10 cellular contexts compared by ENCODE assay signal in genomic region chr3:127674793-127675189, GRCh38. TPM values are rescaled to one million over a fixed set of nuclear protein-coding genes. Genes with fewer than 3 reads are reported as not detected.
DNase-seq lines count a peak whose midpoint lies in the region; ATAC-seq and TF ChIP-seq lines count a peak whose summit lies in the region.
"Had no signal": no experiment of that assay in that cellular context is flagged by ENCODE, and none has a peak within 500 bp of the region (broad histone marks: within the 10 kb centered on the region; RNA-seq: fewer than 3 reads in every experiment).

No MANE protein-coding gene starts in this region.

- H3K4me3 ChIP-seq in CD4-positive, alpha-beta memory T cell (ENCODE audit: low read length in 2 of 2): no peak overlapping the region
- H3K4me3 ChIP-seq in DND-41 (ENCODE audit: low read depth in 1 of 2, low read length in 2 of 2) (no peak overlapping the region), neuronal stem cell (ENCODE audit: low read length in 2 of 2) (no peak overlapping the region)

- DNase-seq in CD4-positive, alpha-beta memory T cell: no peak
- DNase-seq in DND-41: no peak
- peak; percentile 68 for DNase-seq in chondrocyte (ENCODE audit: low spot score)
- no peak for DNase-seq in neuronal stem cell (ENCODE audit: low spot score)
- DNase-seq in stimulated activated CD4-positive, alpha-beta T cell treated with anti-CD3 and anti-CD28 coated beads, Interleukin-2, amount 100 ng/mL, for 24 hours: no peak
- DNase-seq: brain microvascular endothelial cell, lower lobe of right lung had no signal

- H3K4me3 Mint-ChIP-seq in CD4-positive, alpha-beta memory T cell: peak overlapping the region; percentile 60 to 92 (median 77)
- H3K4me3 Mint-ChIP-seq in chondrocyte (ENCODE audit: unreplicated experiment): no peak overlapping the region

- H4K91ac ChIP-seq in neuronal stem cell (ENCODE audit: low read depth, low read length, poor library complexity): no peak overlapping the region

- H3K9ac ChIP-seq in DND-41 (ENCODE audit: low read depth, low read length): no peak overlapping the region
- peak overlapping the region; percentile 50 for H3K9ac ChIP-seq in neuronal stem cell (ENCODE audit: low read depth, low read length, poor library complexity)

- H2BK12ac ChIP-seq in neuronal stem cell (ENCODE audit: low read length): no peak overlapping the region

- H3K4me2 ChIP-seq in DND-41 (ENCODE audit: insufficient read depth, low read length): peak overlapping the region; percentile 92; the same call in 1 of the 2 replicates
- H3K4me2 ChIP-seq in neuronal stem cell (ENCODE audit: insufficient read depth, low read length, poor library complexity, severe bottlenecking): no peak overlapping the region

- H3K79me2 ChIP-seq in DND-41 (ENCODE audit: insufficient read depth, low read length): peaks cover 17% of the 10 kb centered on the region

- H3K9me3 Mint-ChIP-seq in CD4-positive, alpha-beta memory T cell: no peaks in the 10 kb centered on the region
- no peaks in the 10 kb centered on the region for H3K9me3 Mint-ChIP-seq in chondrocyte (ENCODE audit: low read depth)

- ATAC-seq in DND-41 (ENCODE audit: insufficient read depth, low read depth) (no peak), HG03432 (IDR thresholded peaks at IDR 0.05; ENCODE audit: unreplicated experiment) (no peak), HG02798 (IDR thresholded peaks at IDR 0.05; ENCODE audit: poor library complexity, unreplicated experiment) (no peak)
- ATAC-seq: lower lobe of right lung had no signal

- peak overlapping the region in 6 of 7 donors; percentile 38 to 90 (median 84) for H3K27ac Mint-ChIP-seq in CD4-positive, alpha-beta memory T cell
- no peak overlapping the region for H3K27ac Mint-ChIP-seq in chondrocyte (ENCODE audit: unreplicated experiment)

- CTCF ChIA-PET in CD4-positive, alpha-beta memory T cell (lab: Charles Lee; ENCODE audit: partially characterized antibody): interaction anchor here (1.0 kb wide), 1 partner anchor 9 kb away, joined by 3 read pairs; no protein-coding TSS in a partner anchor

- H3K4me1 ChIP-seq in CD4-positive, alpha-beta memory T cell (ENCODE audit: insufficient read depth, low read length): peaks cover 31% of the 10 kb centered on the region
- H3K4me1 ChIP-seq in DND-41 (ENCODE audit: insufficient read depth, low read length) (peaks cover 24% of the 10 kb centered on the region), neuronal stem cell (ENCODE audit: control insufficient read depth in 2 of 2, insufficient read depth in 1 of 2, low read depth in 1 of 2, low read length in 2 of 2) (peaks cover 4 to 7% of the 10 kb centered on the region in 2 donors)

- peaks cover 20 to 41% (median 29%) of the 10 kb centered on the region in 4 donors for H3K4me1 Mint-ChIP-seq in CD4-positive, alpha-beta memory T cell
- peaks cover 20% of the 10 kb centered on the region for H3K4me1 Mint-ChIP-seq in chondrocyte (ENCODE audit: low read depth)

- WGBS in neuronal stem cell (ENCODE audit: extremely low coverage in 2 of 2, insufficient read length in 2 of 2, insufficient replicate concordance in 1 of 2), 2 donors: no CpG with 5 or more reads among the region's 8 CpGs

- no peak overlapping the region for H3K23ac ChIP-seq in neuronal stem cell (ENCODE audit: low read depth, low read length, poor library complexity)

- H3K27me3 ChIP-seq in CD4-positive, alpha-beta memory T cell (ENCODE audit: insufficient read depth, low read length): no peaks in the 10 kb centered on the region
- no peaks in the 10 kb centered on the region for H3K27me3 ChIP-seq in DND-41 (ENCODE audit: insufficient read depth, low read length, poor library complexity)
- peaks cover 0 to 6% (median 5%) of the 10 kb centered on the region in 3 experiments for H3K27me3 ChIP-seq in neuronal stem cell (ENCODE audit: control insufficient read depth in 3 of 3, insufficient read depth in 3 of 3, low read depth in 1 of 3, low read length in 3 of 3)
- H3K27me3 ChIP-seq: brain microvascular endothelial cell had no signal

- H3K4ac ChIP-seq in neuronal stem cell (ENCODE audit: low read length): no peak overlapping the region

- peaks cover 6 to 32% of the 10 kb centered on the region in 2 donors for H3K36me3 Mint-ChIP-seq in CD4-positive, alpha-beta memory T cell
- peaks cover 5% of the 10 kb centered on the region for H3K36me3 Mint-ChIP-seq in chondrocyte (ENCODE audit: low read depth)

- peaks cover 10% of the 10 kb centered on the region for H3K36me3 ChIP-seq in CD4-positive, alpha-beta memory T cell (ENCODE audit: insufficient read depth, low read length)
- H3K36me3 ChIP-seq in DND-41 (ENCODE audit: insufficient read depth, low read length): peaks cover 28% of the 10 kb centered on the region; the same call in 1 of the 2 replicates
- H3K36me3 ChIP-seq in neuronal stem cell (replicated peaks in 1 of 2; ENCODE audit: control insufficient read depth in 2 of 2, insufficient read depth in 2 of 2, low read length in 2 of 2): peaks cover 0 to 2% of the 10 kb centered on the region in 2 donors
- H3K36me3 ChIP-seq: brain microvascular endothelial cell had no signal

- POLR2A ChIA-PET in CD4-positive, alpha-beta memory T cell (lab: Charles Lee; ENCODE audit: partially characterized antibody): no interaction called here

- H3K27me3 Mint-ChIP-seq in CD4-positive, alpha-beta memory T cell: no peaks in the 10 kb centered on the region
- no peaks in the 10 kb centered on the region for H3K27me3 Mint-ChIP-seq in chondrocyte (ENCODE audit: low read depth)

- H3K27ac ChIP-seq in CD4-positive, alpha-beta memory T cell (ENCODE audit: low read depth, low read length): no peak overlapping the region
- H3K27ac ChIP-seq in DND-41 (ENCODE audit: low read length) (no peak overlapping the region), neuronal stem cell (replicated peaks; ENCODE audit: low read length) (no peak overlapping the region)
- H3K27ac ChIP-seq: brain microvascular endothelial cell, thoracic aorta had no signal

- peak overlapping the region; percentile 27 for H3K18ac ChIP-seq in neuronal stem cell (ENCODE audit: low read length)

- peaks cover 2% of the 10 kb centered on the region for H3K79me1 ChIP-seq in neuronal stem cell (ENCODE audit: low read depth, low read length)

- H4K8ac ChIP-seq in neuronal stem cell (ENCODE audit: low read depth, low read length): no peak overlapping the region

- TF ChIP-seq CTCF in DND-41 (IDR thresholded peaks at IDR 0.05; ENCODE audit: borderline replicate concordance, extremely low read depth, low read length, poor library complexity, severe bottlenecking) (no peak), chondrocyte (IDR thresholded peaks at IDR 0.05) (no peak)

- H2BK5ac ChIP-seq in neuronal stem cell (ENCODE audit: low read length): no peak overlapping the region

- H2AFZ ChIP-seq in DND-41 (ENCODE audit: low read depth, low read length) (no peak overlapping the region), neuronal stem cell (ENCODE audit: low read length) (no peak overlapping the region)

- no peaks in the 10 kb centered on the region for H3K9me3 ChIP-seq in CD4-positive, alpha-beta memory T cell (ENCODE audit: control insufficient read depth in 1 of 2, low read length in 2 of 2)
- no peaks in the 10 kb centered on the region for H3K9me3 ChIP-seq in DND-41 (ENCODE audit: insufficient read depth, low read length, severe bottlenecking)
- no peaks in the 10 kb centered on the region for H3K9me3 ChIP-seq in neuronal stem cell (replicated peaks in 1 of 2; ENCODE audit: control insufficient read depth in 2 of 2, insufficient read depth in 1 of 2, low read depth in 1 of 2, low read length in 2 of 2)
- H3K9me3 ChIP-seq: lower lobe of right lung, thoracic aorta had no signal

- no peak overlapping the region for H3K14ac ChIP-seq in neuronal stem cell (ENCODE audit: low read length)

- H2BK120ac ChIP-seq in neuronal stem cell (ENCODE audit: low read depth, low read length): no peak overlapping the region

- intact Hi-C loops in CD4-positive, alpha-beta memory T cell (cut with micrococcal nuclease): loop anchor here (5.0 to 10.0 kb wide), 3 partner anchors 970 to 1760 kb away; partner anchors contain the start of genes CHCHD6 and ZXDC

- H4K20me1 ChIP-seq in DND-41 (ENCODE audit: insufficient read depth, low read length): peaks cover 3% of the 10 kb centered on the region

- H2BK15ac ChIP-seq in neuronal stem cell (ENCODE audit: low read length): no peak overlapping the region

- no peak overlapping the region for H2AK5ac ChIP-seq in neuronal stem cell (ENCODE audit: low read depth, low read length)

RNA-seq across cellular contexts. Expression of gene ABTB1, which starts 2.0 kb away (rescaled TPM):
- 100 to 1,000 TPM; 167 to 169 TPM for total RNA-seq in CD4-positive, alpha-beta memory T cell
- 10 to 100 TPM; 66.9 to 72.9 TPM for polyA plus RNA-seq in CD4-positive, alpha-beta memory T cell
- total RNA-seq in chondrocyte: 18.1 to 27.2 TPM (median 26.7 TPM) in 3 replicates
- polyA plus RNA-seq in neuronal stem cell (2013, experiment 1 of 2): 5.8 TPM
- polyA plus RNA-seq in neuronal stem cell (2013, experiment 2 of 2): 6.1 TPM

RNA-seq across cellular contexts. Expression of gene PODXL2, which starts 45.8 kb away (rescaled TPM):
- total RNA-seq in CD4-positive, alpha-beta memory T cell: 1 to 10 TPM; 3.3 to 4.2 TPM
- 1 to 10 TPM; 6.9 to 8.0 TPM for polyA plus RNA-seq in CD4-positive, alpha-beta memory T cell
- total RNA-seq in chondrocyte: 4.3 to 10.8 TPM (median 10.7 TPM) in 3 replicates
- 26.3 TPM for polyA plus RNA-seq in neuronal stem cell (2013, experiment 1 of 2)
- polyA plus RNA-seq in neuronal stem cell (2013, experiment 2 of 2): 24.4 TPM
